21 cellular contexts compared by ENCODE assay signal in the genomic region with DNA sequence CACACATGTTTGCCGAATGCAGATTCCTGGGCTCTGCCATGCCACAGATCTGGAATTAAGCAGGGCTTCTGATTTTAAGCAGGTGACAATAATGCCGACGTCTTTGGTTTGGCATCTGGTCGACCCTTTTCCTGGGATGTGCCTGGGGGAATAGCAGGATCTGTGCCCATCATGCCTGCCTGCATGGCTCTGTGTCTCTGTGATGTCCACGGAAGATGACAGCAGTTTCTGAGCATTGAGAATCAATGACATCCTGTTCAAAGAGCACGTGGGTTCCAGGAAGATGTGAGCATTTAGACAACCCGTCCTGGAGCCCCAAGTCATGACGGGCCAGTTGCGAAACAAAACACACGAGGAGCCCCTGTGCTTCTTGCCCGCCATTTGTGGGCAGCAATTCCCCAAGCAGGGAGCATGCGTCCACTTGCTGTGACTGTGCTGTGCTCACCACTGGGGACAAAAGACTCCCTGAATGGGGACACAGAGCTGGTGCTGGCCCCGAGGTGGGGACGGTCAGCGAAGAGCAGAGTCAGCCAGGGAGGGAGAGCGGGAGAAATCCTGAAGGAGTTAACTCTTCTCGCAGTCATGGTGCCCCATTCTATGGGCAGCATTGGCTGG.
DNase-seq lines count a peak whose midpoint lies in the region; ATAC-seq and TF ChIP-seq lines count a peak whose summit lies in the region.
"Had no signal": no experiment of that assay in that cellular context is flagged by ENCODE, and none has a peak within 500 bp of the region (broad histone marks: within the 10 kb centered on the region; RNA-seq: fewer than 3 reads in every experiment).

No MANE protein-coding gene starts in this region.

- no peak for ATAC-seq in HG03469 (IDR thresholded peaks at IDR 0.05; ENCODE audit: unreplicated experiment)

- no peaks in the 10 kb centered on the region for H3K9me3 ChIP-seq in OCI-LY7 (ENCODE audit: low read length)
- H3K9me3 ChIP-seq: prostate gland had no signal

- CTCF ChIA-PET in OCI-LY7 (lab: Charles Lee; ENCODE audit: unreplicated experiment): no interaction called here

- no peaks in the 10 kb centered on the region for H3K79me2 ChIP-seq in OCI-LY7 (ENCODE audit: insufficient read depth, low read depth, low read length)

- POLR2A ChIA-PET in OCI-LY7 (lab: Charles Lee): interaction anchor here (0.7 to 1.6 kb wide), 2 partner anchors 17 to 94 kb away, joined by 3 to 5 read pairs; no protein-coding TSS in a partner anchor

- H3K4me3 ChIP-seq in H7 (ENCODE audit: insufficient read depth, low read depth, low read length): no peak overlapping the region
- H3K4me3 ChIP-seq in coronary artery: no peak overlapping the region
- H3K4me3 ChIP-seq in OCI-LY7 (ENCODE audit: low read depth, low read length, poor library complexity, severe bottlenecking): no peak overlapping the region
- H3K4me3 ChIP-seq: heart right ventricle, prostate gland had no signal

- H3K27ac ChIP-seq in coronary artery (no peak overlapping the region), OCI-LY7 (ENCODE audit: low read depth, low read length, poor library complexity, severe bottlenecking) (no peak overlapping the region)

- H3K4me1 ChIP-seq in OCI-LY7 (ENCODE audit: insufficient read depth, low read length, poor library complexity, severe bottlenecking): peaks cover 37% of the 10 kb centered on the region
- H3K4me1 ChIP-seq: prostate gland had no signal

- H2AFZ ChIP-seq in OCI-LY7 (ENCODE audit: low read length): no peak overlapping the region

- BruUV-seq in OCI-LY7 (replicated peaks; lab: Mats Ljungman, UMichigan): no TSS peak

- no peaks in the 10 kb centered on the region for H3K36me3 ChIP-seq in H7 (replicated peaks; ENCODE audit: control insufficient read depth, insufficient read depth, low read length)
- H3K36me3 ChIP-seq in OCI-LY7 (ENCODE audit: insufficient read depth, low read length): no peaks in the 10 kb centered on the region
- H3K36me3 ChIP-seq: heart right ventricle, prostate gland had no signal

- H3K9me2 ChIP-seq in OCI-LY7 (ENCODE audit: insufficient read depth, low read length): no peaks in the 10 kb centered on the region

- no peak overlapping the region for H3K4me2 ChIP-seq in OCI-LY7 (ENCODE audit: low read length)

- H3K27me3 ChIP-seq in H7 (ENCODE audit: control insufficient read depth, insufficient read depth, low read length): no peaks in the 10 kb centered on the region

- intact Hi-C loops in OCI-LY7 (cut with micrococcal nuclease; ENCODE audit: unreplicated experiment): no loop called here

- TF ChIP-seq CTCF in coronary artery (IDR thresholded peaks at IDR 0.05) (no peak), OCI-LY7 (conservative IDR thresholded peaks at IDR 0.05; ENCODE audit: low read length) (no peak)

- no peaks in the 10 kb centered on the region for H4K20me1 ChIP-seq in OCI-LY7 (ENCODE audit: insufficient read depth, low read length)

- DNase-seq in H7 (peak; percentile 30), coronary artery (ENCODE audit: low spot score) (peak; percentile 45), mesenteric fat pad (ENCODE audit: low spot score) (peak; percentile 80), AML-193 (lab: John Stamatoyannopoulos, UW) (no peak), OCI-LY7 (ENCODE audit: low spot score) (no peak), OCI-M1 (lab: John Stamatoyannopoulos, UW) (no peak)
- peak; percentile 3 for DNase-seq in stimulated activated CD8-positive, alpha-beta memory T cell treated with anti-CD3 and anti-CD28 coated beads, Interleukin-4, amount 100 ng/mL, for 48 hours
- DNase-seq: activated CD4-positive, alpha-beta T cell treated with anti-CD3 and anti-CD28 coated beads for 48 hours; activated naive CD4-positive, alpha-beta T cell; dermis blood vessel endothelial cell; DMS79; foreskin melanocyte; heart right ventricle; IMR-90; kidney glomerular epithelial cell; NCI-H146; NCI-H446; NCI-H748 treated with DMSO at 0.1 percent for 48 hours; stimulated activated CD4-positive, alpha-beta T cell treated with anti-CD3 and anti-CD28 coated beads, Interleukin-4, amount 100 ng/mL, for 24 hours had no signal

Comparison
In these comparisons a context has a peak if more than half of its experiments do, and no peak if none do; other contexts are left out.
1. DNase-seq: peak in H7 (single experiment), coronary artery (single experiment), mesenteric fat pad (single experiment) and stimulated activated CD8-positive, alpha-beta memory T cell treated with anti-CD3 and anti-CD28 coated beads, Interleukin-4, amount 100 ng/mL, for 48 hours (single experiment); none in AML-193 (0 of 2), OCI-LY7 (single experiment) and OCI-M1 (single experiment).